In genomic region chr2:9419558-9419957, GRCh38 we compare ENCODE assay signal across 14 cellular contexts.
"Had no signal": no experiment of that assay in that cellular context is flagged by ENCODE, and none has a peak within 500 bp of the region (broad histone marks: within the 10 kb centered on the region; RNA-seq: fewer than 3 reads in every experiment).

No MANE protein-coding gene starts in this region.

- H3K9me3 ChIP-seq: adrenal gland, gastroesophageal sphincter had no signal

- H3K27me3 ChIP-seq: adrenal gland, dorsolateral prefrontal cortex, gastroesophageal sphincter had no signal

- H3K27ac ChIP-seq: adrenal gland, gastroesophageal sphincter, parathyroid adenoma had no signal

- H3K4me3 Mint-ChIP-seq: mesothelial cell of epicardium had no signal

- DNase-seq: activated CD4-positive, CD25-positive, alpha-beta regulatory T cell treated with anti-CD3 and anti-CD28 coated beads, Interleukin-2, amount 50 U/mL, for 72 hours; activated CD8-positive, alpha-beta memory T cell treated with anti-CD3 and anti-CD28 coated beads for 24 hours; dorsolateral prefrontal cortex; erythroblast; stimulated activated CD4-positive, alpha-beta T cell treated with anti-CD3 and anti-CD28 coated beads, Interleukin-12 subunit alpha, Interleukin-12 subunit beta, amount 100 ng/mL, for 4 hours; stimulated activated CD4-positive, alpha-beta T cell treated with anti-CD3 and anti-CD28 coated beads, Interleukin-2, amount 100 ng/mL, for 24 hours; T1000 had no signal

- H3K9me3 Mint-ChIP-seq: activated naive CD4-positive, alpha-beta T cell treated with anti-CD3 and anti-CD28 coated beads, Interleukin-2, amount 50 U/mL, for 24 hours; mesothelial cell of epicardium had no signal

- H3K4me3 ChIP-seq: adrenal gland, gastroesophageal sphincter, lung had no signal

- ATAC-seq: gastroesophageal sphincter had no signal

- H3K27me3 Mint-ChIP-seq: activated naive CD4-positive, alpha-beta T cell treated with anti-CD3 and anti-CD28 coated beads, Interleukin-2, amount 50 U/mL, for 24 hours had no signal

- H3K9ac ChIP-seq: parathyroid adenoma had no signal

- FAIRE-seq: islet of Langerhans had no signal

- H2AFZ ChIP-seq: parathyroid adenoma had no signal

- H3K27ac Mint-ChIP-seq: mesothelial cell of epicardium had no signal
